ENCODE assay signal across 9 cellular contexts in the genomic region with DNA sequence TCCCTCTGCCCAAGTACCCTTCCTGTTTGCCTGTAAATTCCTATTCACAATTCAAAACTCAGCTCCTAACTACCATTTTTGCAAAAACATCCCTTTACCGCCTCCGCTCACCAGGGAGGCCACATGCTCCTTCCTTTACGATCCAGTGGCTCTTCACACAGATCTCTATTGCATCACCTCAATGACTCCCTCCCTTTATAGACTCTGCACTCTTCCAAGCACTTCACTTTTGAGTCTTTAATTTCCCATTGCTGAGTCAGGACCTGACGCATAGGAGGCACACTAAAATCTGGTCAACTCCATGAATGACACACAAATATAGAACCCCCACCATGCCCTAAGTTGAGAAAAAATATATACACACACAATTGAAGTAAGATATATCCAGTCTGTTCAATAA. TPM values are rescaled to one million over a fixed set of nuclear protein-coding genes. Genes with fewer than 3 reads are reported as not detected.
A peak's percentile ranks its signal among the peaks of the same experiment; 100 is the strongest.
DNase-seq lines count a peak whose midpoint lies in the region; ATAC-seq and TF ChIP-seq lines count a peak whose summit lies in the region.
"Had no signal": no experiment of that assay in that cellular context is flagged by ENCODE, and none has a peak within 500 bp of the region (broad histone marks: within the 10 kb centered on the region; RNA-seq: fewer than 3 reads in every experiment).

No MANE protein-coding gene starts in this region.

- no peaks in the 10 kb centered on the region for H3K27me3 ChIP-seq in MG63
- no peaks in the 10 kb centered on the region for H3K27me3 ChIP-seq in mesendoderm (ENCODE audit: insufficient read depth, low read length, poor library complexity)
- no peaks in the 10 kb centered on the region for H3K27me3 ChIP-seq in dorsolateral prefrontal cortex
- no peaks in the 10 kb centered on the region for H3K27me3 ChIP-seq in prostate gland (replicated peaks; ENCODE audit: insufficient read depth)

- WGBS in mesendoderm (ENCODE audit: extremely low coverage, insufficient coverage, low lambda C conversion rate), result no CpG with 5 or more reads among the region's 4 CpGs
- 78% methylated on average over 4 of the region's 4 CpGs for WGBS in prostate gland

- H3K18ac ChIP-seq in mesendoderm (ENCODE audit: low read length), result no peak overlapping the region

- no peak overlapping the region for H3K56ac ChIP-seq in mesendoderm (ENCODE audit: low read length)

- no peak for ATAC-seq in HG02973 (IDR thresholded peaks at IDR 0.05; ENCODE audit: unreplicated experiment)

- no peak overlapping the region for H2BK15ac ChIP-seq in mesendoderm (replicated peaks; ENCODE audit: low read depth)

- H2BK120ac ChIP-seq in mesendoderm (ENCODE audit: low read depth, low read length), result no peak overlapping the region

- H3K23ac ChIP-seq in mesendoderm (ENCODE audit: low read length), result no peak overlapping the region

- H3K79me2 ChIP-seq in mesendoderm (ENCODE audit: control insufficient read depth, insufficient read depth, low read length), result no peaks in the 10 kb centered on the region

- H3K79me1 ChIP-seq in mesendoderm (ENCODE audit: low read length), result no peaks in the 10 kb centered on the region

- no peak overlapping the region for H3K4ac ChIP-seq in mesendoderm (ENCODE audit: low read depth, low read length)

- H3K4me3 ChIP-seq in MG63, result no peak overlapping the region
- H3K4me3 ChIP-seq in cardiac fibroblast (replicated peaks in 1 of 2; ENCODE audit: low read depth in 2 of 2, low read length in 2 of 2), result no peak overlapping the region
- H3K4me3 ChIP-seq in mesendoderm (ENCODE audit: low read length), result no peak overlapping the region
- H3K4me3 ChIP-seq in dorsolateral prefrontal cortex, result no peak overlapping the region
- H3K4me3 ChIP-seq in prostate gland, result no peak overlapping the region

- H3K4me1 ChIP-seq in mesendoderm (ENCODE audit: control insufficient read depth, low read depth, low read length) (no peaks in the 10 kb centered on the region), prostate gland (replicated peaks) (peaks cover 4% of the 10 kb centered on the region)

- intact Hi-C loops in dorsolateral prefrontal cortex (cut with DNase I) (loop anchor here in 1 of 2 donors (10.0 kb wide), 1 partner anchor 173 kb away; no protein-coding TSS in a partner anchor), prostate gland (cut with DNase I) (no loop called here)

- no peak overlapping the region for H4K5ac ChIP-seq in mesendoderm (ENCODE audit: low read length)

- DNase-seq in EH (ENCODE audit: low read depth) (peak; percentile 87), MG63 (peak; percentile 22), cardiac fibroblast (ENCODE audit: low read depth in 2 of 2) (peak; percentile 51 to 84), mesendoderm (peak; percentile 39), dorsolateral prefrontal cortex (no peak), epidermal melanocyte (ENCODE audit: insufficient read length, low spot score) (no peak), prostate gland (ENCODE audit: low spot score) (no peak)
- DNase-seq: NCI-H1048 had no signal

- no peak overlapping the region for H2AK5ac ChIP-seq in mesendoderm (ENCODE audit: low read length)

- no peak overlapping the region for H2BK5ac ChIP-seq in mesendoderm (ENCODE audit: low read length)

- H3K9me3 ChIP-seq in MG63 (no peaks in the 10 kb centered on the region), prostate gland (no peaks in the 10 kb centered on the region)

- H3K36me3 ChIP-seq in MG63 (no peaks in the 10 kb centered on the region), mesendoderm (ENCODE audit: control insufficient read depth, insufficient read depth, low read length) (no peaks in the 10 kb centered on the region), prostate gland (no peaks in the 10 kb centered on the region)

- H3K4me2 ChIP-seq in mesendoderm (ENCODE audit: low read length), result no peak overlapping the region

- no peak overlapping the region for H3K9ac ChIP-seq in mesendoderm (ENCODE audit: low read length)

- H3K27ac ChIP-seq in mesendoderm (ENCODE audit: low read depth, low read length), result no peak overlapping the region
- no peak overlapping the region for H3K27ac ChIP-seq in dorsolateral prefrontal cortex
- H3K27ac ChIP-seq in prostate gland, result no peak overlapping the region

- TF ChIP-seq CTCF in cardiac fibroblast (IDR thresholded peaks at IDR 0.05; ENCODE audit: low read depth, low read length) (no peak), dorsolateral prefrontal cortex (IDR thresholded peaks at IDR 0.05 in 54 of 56, conservative IDR thresholded peaks at IDR 0.05 in 2 of 56; ENCODE audit: low read depth in 1 of 56, partially characterized antibody in 56 of 56) (no peak), prostate gland (IDR thresholded peaks at IDR 0.05) (no peak)

- no peak for TF ChIP-seq POLR2A in prostate gland (IDR thresholded peaks at IDR 0.05)

- H4K8ac ChIP-seq in mesendoderm (ENCODE audit: low read depth, low read length), result no peak overlapping the region

RNA-seq across cellular contexts. Expression of a gene that starts 45.9 kb away (rescaled TPM):
- 2.4 and 5.6 TPM in 2 replicates for total RNA-seq in MG63 (2014; rRNA removed; shearing (Covaris generic); ENCODE audit: low replicate concordance)
- polyA plus RNA-seq in mesendoderm (2013, experiment 1 of 2), result 2.9 TPM
- polyA plus RNA-seq in mesendoderm (2013, experiment 2 of 2), result 3.3 TPM
- total RNA-seq in dorsolateral prefrontal cortex (100 to 1,000 TPM in 18 of 120 experiments, 10 to 100 TPM in 102; 36.7 to 122 (median 85.6) TPM), prostate gland (10 to 100 TPM; 48.2 to 64.6 TPM)

Comparison
In these comparisons a context has a peak if more than half of its experiments do, and no peak if none do; other contexts are left out.
1. DNase-seq: peak in EH (single experiment), MG63 (single experiment), cardiac fibroblast (2 of 2) and mesendoderm (single experiment); none in dorsolateral prefrontal cortex (0 of 10), epidermal melanocyte (single experiment) and prostate gland (single experiment).